Comparison of ENCODE assay signal across 1 cellular context in the genomic region with DNA sequence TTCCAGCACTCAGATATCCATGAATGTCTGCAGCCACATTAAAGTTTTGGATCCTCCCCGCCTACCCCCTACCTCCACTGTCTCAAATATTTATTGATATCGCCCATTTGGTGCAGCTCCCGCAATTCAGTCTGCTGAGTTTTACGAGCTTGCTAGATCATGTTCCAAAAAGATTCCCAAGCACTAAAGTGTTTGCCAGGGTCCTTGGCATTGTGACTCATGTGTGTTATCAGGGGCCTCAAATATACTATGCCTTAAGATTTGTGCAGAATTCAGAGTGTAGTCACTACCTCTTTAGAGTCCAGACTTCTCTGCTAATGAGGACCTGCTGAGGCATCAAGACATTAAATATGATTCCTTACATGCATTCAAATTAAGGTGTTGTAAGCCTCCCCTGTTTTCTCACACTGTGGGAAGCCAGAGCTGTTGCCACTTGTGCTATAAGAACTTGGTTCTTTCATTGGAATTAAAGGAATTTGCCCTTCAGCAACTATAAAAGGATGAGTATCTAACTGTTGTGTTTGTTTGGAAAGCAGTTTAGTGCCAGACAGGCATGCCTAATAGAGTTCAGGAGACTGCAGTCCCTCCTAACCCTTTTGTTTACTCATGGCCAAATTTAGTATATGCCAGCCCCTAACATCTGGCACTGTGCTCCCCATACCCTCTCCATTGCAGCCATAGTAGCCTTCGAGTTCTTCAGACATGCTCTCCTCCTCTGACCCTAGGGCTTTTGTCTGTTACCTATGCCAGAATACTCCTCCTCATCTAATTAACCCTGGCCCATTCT.
TF ChIP-seq lines count a peak whose summit lies in the region.

No MANE protein-coding gene starts in this region.

TF ChIP-seq in HEK293, 187 proteins besides CTCF, POLR2A, EP300 and RAD21 (continued from another document and continues in another):
- TF ChIP-seq ZNF138 (tag by site-specific recombination; IDR thresholded peaks at IDR 0.05; ENCODE audit: borderline replicate concordance), result no peak
- TF ChIP-seq SP7 (tag by site-specific recombination; IDR thresholded peaks at IDR 0.05), result peak; percentile 86
- peak; percentile 82 for TF ChIP-seq ZNF18 (tag by site-specific recombination; IDR thresholded peaks at IDR 0.05)
- peak; percentile 67; the same call in 1 of the 2 replicates for TF ChIP-seq BCL11B (tag by site-specific recombination; IDR thresholded peaks at IDR 0.05; ENCODE audit: low read depth)
- TF ChIP-seq ZNF391 (tag by site-specific recombination; IDR thresholded peaks at IDR 0.05; ENCODE audit: borderline replicate concordance, low read depth), result no peak
- TF ChIP-seq, protein P1, sequence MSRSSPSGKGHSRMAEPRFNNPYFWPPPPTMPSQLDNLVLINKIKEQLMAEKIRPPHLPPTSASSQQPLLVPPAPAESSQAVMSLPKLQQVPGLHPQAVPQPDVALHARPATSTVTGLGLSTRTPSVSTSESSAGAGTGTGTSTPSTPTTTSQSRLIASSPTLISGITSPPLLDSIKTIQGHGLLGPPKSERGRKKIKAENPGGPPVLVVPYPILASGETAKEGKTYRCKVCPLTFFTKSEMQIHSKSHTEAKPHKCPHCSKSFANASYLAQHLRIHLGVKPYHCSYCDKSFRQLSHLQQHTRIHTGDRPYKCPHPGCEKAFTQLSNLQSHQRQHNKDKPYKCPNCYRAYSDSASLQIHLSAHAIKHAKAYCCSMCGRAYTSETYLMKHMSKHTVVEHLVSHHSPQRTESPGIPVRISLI (tag by site-specific recombination; IDR thresholded peaks at IDR 0.05), result peak; percentile 87
- peak; percentile 87 for TF ChIP-seq ZNF366 (tag by site-specific recombination; conservative IDR thresholded peaks at IDR 0.05)
- TF ChIP-seq ZNF558 (tag by site-specific recombination; IDR thresholded peaks at IDR 0.05), result 0 out of 2 replicates have a peak, but pooled peaks have one; percentile 74
- no peak for TF ChIP-seq YY1 (tag by site-specific recombination; IDR thresholded peaks at IDR 0.05)
- TF ChIP-seq GFI1B (tag by site-specific recombination; IDR thresholded peaks at IDR 0.05), result peak; percentile 92
- peak; percentile 63 for TF ChIP-seq ZNF335 (tag by site-specific recombination; conservative IDR thresholded peaks at IDR 0.05)
- TF ChIP-seq ZNF830 (tag by site-specific recombination; IDR thresholded peaks at IDR 0.05; ENCODE audit: low read depth), result no peak
- TF ChIP-seq PRDM10 (tag by site-specific recombination; IDR thresholded peaks at IDR 0.05), result peak; percentile 64
- no peak for TF ChIP-seq ZNF132 (tag by site-specific recombination; IDR thresholded peaks at IDR 0.05; ENCODE audit: borderline replicate concordance)
- TF ChIP-seq ZNF48 (tag by site-specific recombination; IDR thresholded peaks at IDR 0.05), result no peak
- no peak for TF ChIP-seq ZNF350 (tag by site-specific recombination; IDR thresholded peaks at IDR 0.05)
- TF ChIP-seq KLF16 (tag by site-specific recombination; IDR thresholded peaks at IDR 0.05), result no peak
- TF ChIP-seq ZFP3 (tag by site-specific recombination; IDR thresholded peaks at IDR 0.05; ENCODE audit: low read depth), result no peak
- TF ChIP-seq ZFP41 (tag by site-specific recombination; IDR thresholded peaks at IDR 0.05; ENCODE audit: borderline replicate concordance), result no peak
- no peak for TF ChIP-seq ELK4 (IDR thresholded peaks at IDR 0.05; ENCODE audit: borderline replicate concordance, low read depth, low read length)
- no peak for TF ChIP-seq MYNN (tag by site-specific recombination; IDR thresholded peaks at IDR 0.05; ENCODE audit: borderline replicate concordance)
- TF ChIP-seq, protein P2, sequence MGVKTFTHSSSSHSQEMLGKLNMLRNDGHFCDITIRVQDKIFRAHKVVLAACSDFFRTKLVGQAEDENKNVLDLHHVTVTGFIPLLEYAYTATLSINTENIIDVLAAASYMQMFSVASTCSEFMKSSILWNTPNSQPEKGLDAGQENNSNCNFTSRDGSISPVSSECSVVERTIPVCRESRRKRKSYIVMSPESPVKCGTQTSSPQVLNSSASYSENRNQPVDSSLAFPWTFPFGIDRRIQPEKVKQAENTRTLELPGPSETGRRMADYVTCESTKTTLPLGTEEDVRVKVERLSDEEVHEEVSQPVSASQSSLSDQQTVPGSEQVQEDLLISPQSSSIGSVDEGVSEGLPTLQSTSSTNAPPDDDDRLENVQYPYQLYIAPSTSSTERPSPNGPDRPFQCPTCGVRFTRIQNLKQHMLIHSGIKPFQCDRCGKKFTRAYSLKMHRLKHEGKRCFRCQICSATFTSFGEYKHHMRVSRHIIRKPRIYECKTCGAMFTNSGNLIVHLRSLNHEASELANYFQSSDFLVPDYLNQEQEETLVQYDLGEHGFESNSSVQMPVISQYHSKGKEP (tag by site-specific recombination; IDR thresholded peaks at IDR 0.05), result peak; percentile 89
- TF ChIP-seq ZNF747 (tag by site-specific recombination; IDR thresholded peaks at IDR 0.05), result no peak
- no peak for TF ChIP-seq SP2 (tag by site-specific recombination; IDR thresholded peaks at IDR 0.05)
- TF ChIP-seq ZNF704 (tag by site-specific recombination; IDR thresholded peaks at IDR 0.05), result no peak
- TF ChIP-seq ZNF660 (tag by site-specific recombination; IDR thresholded peaks at IDR 0.05), result peak; percentile 81; the same call in 1 of the 2 replicates
- no peak for TF ChIP-seq ZNF26 (tag by site-specific recombination; IDR thresholded peaks at IDR 0.05)
- TF ChIP-seq ZNF654 (tag by site-specific recombination; IDR thresholded peaks at IDR 0.05; ENCODE audit: low read depth), result no peak
- TF ChIP-seq ZNF324 (tag by site-specific recombination; IDR thresholded peaks at IDR 0.05), result no peak
- peak; percentile 82 for TF ChIP-seq ZNF629 (tag by site-specific recombination; IDR thresholded peaks at IDR 0.05)
- TF ChIP-seq, protein P3, sequence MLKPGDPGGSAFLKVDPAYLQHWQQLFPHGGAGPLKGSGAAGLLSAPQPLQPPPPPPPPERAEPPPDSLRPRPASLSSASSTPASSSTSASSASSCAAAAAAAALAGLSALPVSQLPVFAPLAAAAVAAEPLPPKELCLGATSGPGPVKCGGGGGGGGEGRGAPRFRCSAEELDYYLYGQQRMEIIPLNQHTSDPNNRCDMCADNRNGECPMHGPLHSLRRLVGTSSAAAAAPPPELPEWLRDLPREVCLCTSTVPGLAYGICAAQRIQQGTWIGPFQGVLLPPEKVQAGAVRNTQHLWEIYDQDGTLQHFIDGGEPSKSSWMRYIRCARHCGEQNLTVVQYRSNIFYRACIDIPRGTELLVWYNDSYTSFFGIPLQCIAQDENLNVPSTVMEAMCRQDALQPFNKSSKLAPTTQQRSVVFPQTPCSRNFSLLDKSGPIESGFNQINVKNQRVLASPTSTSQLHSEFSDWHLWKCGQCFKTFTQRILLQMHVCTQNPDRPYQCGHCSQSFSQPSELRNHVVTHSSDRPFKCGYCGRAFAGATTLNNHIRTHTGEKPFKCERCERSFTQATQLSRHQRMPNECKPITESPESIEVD (tag by site-specific recombination; IDR thresholded peaks at IDR 0.05), result peak; percentile 96
- TF ChIP-seq ZNF24 (tag by site-specific recombination; IDR thresholded peaks at IDR 0.05), result peak; percentile 87
- peak; percentile 36; the same call in 1 of the 2 replicates for TF ChIP-seq GLIS2 (tag by site-specific recombination; IDR thresholded peaks at IDR 0.05)
- no peak for TF ChIP-seq GLI4 (tag by site-specific recombination; IDR thresholded peaks at IDR 0.05)
- TF ChIP-seq ZSCAN23 (tag by site-specific recombination; IDR thresholded peaks at IDR 0.05), result peak; percentile 72
- TF ChIP-seq, protein P4, sequence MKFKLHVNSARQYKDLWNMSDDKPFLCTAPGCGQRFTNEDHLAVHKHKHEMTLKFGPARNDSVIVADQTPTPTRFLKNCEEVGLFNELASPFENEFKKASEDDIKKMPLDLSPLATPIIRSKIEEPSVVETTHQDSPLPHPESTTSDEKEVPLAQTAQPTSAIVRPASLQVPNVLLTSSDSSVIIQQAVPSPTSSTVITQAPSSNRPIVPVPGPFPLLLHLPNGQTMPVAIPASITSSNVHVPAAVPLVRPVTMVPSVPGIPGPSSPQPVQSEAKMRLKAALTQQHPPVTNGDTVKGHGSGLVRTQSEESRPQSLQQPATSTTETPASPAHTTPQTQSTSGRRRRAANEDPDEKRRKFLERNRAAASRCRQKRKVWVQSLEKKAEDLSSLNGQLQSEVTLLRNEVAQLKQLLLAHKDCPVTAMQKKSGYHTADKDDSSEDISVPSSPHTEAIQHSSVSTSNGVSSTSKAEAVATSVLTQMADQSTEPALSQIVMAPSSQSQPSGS (tag by site-specific recombination; IDR thresholded peaks at IDR 0.05; ENCODE audit: low read depth), result no peak; the same call in 1 of the 2 replicates
- no peak for TF ChIP-seq ZNF211 (tag by site-specific recombination; IDR thresholded peaks at IDR 0.05; ENCODE audit: low read depth)
- no peak for TF ChIP-seq REPIN1 (tag by site-specific recombination; IDR thresholded peaks at IDR 0.05; ENCODE audit: low read depth)
- no peak for TF ChIP-seq ZNF248 (tag by site-specific recombination; IDR thresholded peaks at IDR 0.05)
- no peak for TF ChIP-seq ZNF664 (tag by site-specific recombination; IDR thresholded peaks at IDR 0.05)
- TF ChIP-seq MEIS1 (CRISPR knock-in tag; IDR thresholded peaks at IDR 0.05; ENCODE audit: borderline replicate concordance), result no peak
- no peak for TF ChIP-seq ZNF302 (tag by site-specific recombination; IDR thresholded peaks at IDR 0.05; ENCODE audit: low read depth)
- TF ChIP-seq ZNF292 (tag by site-specific recombination; IDR thresholded peaks at IDR 0.05; ENCODE audit: borderline replicate concordance, low read depth), result no peak
- no peak for TF ChIP-seq ZNF202 (tag by site-specific recombination; IDR thresholded peaks at IDR 0.05; ENCODE audit: borderline replicate concordance)
- TF ChIP-seq KLF10 (tag by site-specific recombination; IDR thresholded peaks at IDR 0.05), result peak; percentile 69; the same call in 1 of the 2 replicates
- TF ChIP-seq ZNF394 (tag by site-specific recombination; IDR thresholded peaks at IDR 0.05; ENCODE audit: borderline replicate concordance), result peak; percentile 64; the same call in 1 of the 2 replicates
- peak; percentile 70 for TF ChIP-seq ZIC2 (tag by site-specific recombination; IDR thresholded peaks at IDR 0.05)
